Comparison of ENCODE assay signal across 8 cellular contexts in the genomic region with DNA sequence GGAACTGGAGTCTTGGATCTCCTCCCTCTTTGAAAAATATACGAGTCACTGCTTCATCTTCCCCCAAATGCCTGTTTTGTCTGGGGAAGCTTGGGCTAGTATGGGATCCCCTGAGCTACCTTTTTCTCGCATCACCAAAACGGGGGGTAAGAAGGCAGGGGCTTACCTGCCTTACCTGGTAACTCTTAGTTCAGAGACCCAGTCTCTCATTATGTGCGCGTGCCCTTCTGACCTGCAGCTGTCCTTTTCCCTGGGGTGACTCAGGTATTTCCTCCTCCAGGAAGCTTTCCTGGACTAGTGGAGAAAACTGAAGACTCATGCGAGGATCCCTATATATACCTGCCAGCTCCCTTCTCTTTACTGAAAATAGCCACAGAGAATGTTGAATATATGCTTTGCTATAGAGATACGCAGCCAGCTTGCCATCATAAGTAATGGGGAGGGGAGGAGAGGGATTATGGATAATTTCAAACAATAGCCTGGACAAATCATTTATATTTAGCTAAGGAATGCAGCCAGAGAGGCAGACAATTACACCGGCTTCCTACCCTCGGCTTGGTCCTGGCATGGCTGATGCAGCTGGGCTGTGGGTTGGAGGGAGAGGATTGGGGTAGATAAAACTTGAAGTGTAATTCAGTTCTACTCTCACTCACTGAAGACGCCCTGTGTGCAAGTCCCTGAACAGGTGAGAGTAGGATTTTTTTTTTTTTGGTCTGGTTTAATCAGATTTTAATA. TPM values are rescaled to one million over a fixed set of nuclear protein-coding genes. Genes with fewer than 3 reads are reported as not detected.
DNase-seq lines count a peak whose midpoint lies in the region; ATAC-seq and TF ChIP-seq lines count a peak whose summit lies in the region.

No MANE protein-coding gene starts in this region.

- H3K9me3 ChIP-seq in right atrium auricular region: no peaks in the 10 kb centered on the region
- no peaks in the 10 kb centered on the region for H3K9me3 ChIP-seq in muscle layer of colon (ENCODE audit: low read length)

- H3K27ac ChIP-seq in right atrium auricular region (peak overlapping the region; percentile 95 to 96), muscle layer of colon (ENCODE audit: low read depth, low read length) (peak overlapping the region; percentile 80)

- H3K4me3 Mint-ChIP-seq in chondrocyte (ENCODE audit: unreplicated experiment): peak overlapping the region; percentile 73

- H3K9me3 Mint-ChIP-seq in chondrocyte (ENCODE audit: low read depth): no peaks in the 10 kb centered on the region

- no peaks in the 10 kb centered on the region for H3K36me3 Mint-ChIP-seq in chondrocyte (ENCODE audit: low read depth)

- H3K4me1 ChIP-seq in right atrium auricular region (peaks cover 0 to 58% of the 10 kb centered on the region in 2 donors), muscle layer of colon (ENCODE audit: insufficient read depth, low read length) (peaks cover 35% of the 10 kb centered on the region)

- intact Hi-C loops in Right ventricle myocardium superior (cut with DNase I): loop anchor here (10.0 kb wide), 1 partner anchor 127 kb away; no protein-coding TSS in a partner anchor

- peak overlapping the region; percentile 87 for H3K4me3 ChIP-seq in right atrium auricular region
- peak overlapping the region; percentile 55 to 83 for H3K4me3 ChIP-seq in muscle layer of colon (ENCODE audit: low read depth in 1 of 2, low read length in 2 of 2)

- TF ChIP-seq CTCF in right atrium auricular region (IDR thresholded peaks at IDR 0.05): no peak
- no peak for TF ChIP-seq CTCF in chondrocyte (IDR thresholded peaks at IDR 0.05)

- no peak overlapping the region for H3K9ac ChIP-seq in muscle layer of colon (ENCODE audit: low read length)

- ATAC-seq in Right ventricle myocardium superior (ENCODE audit: poor library complexity): no peak
- ATAC-seq in HG03139 (IDR thresholded peaks at IDR 0.05; ENCODE audit: unreplicated experiment): no peak

- DNase-seq in right atrium auricular region (ENCODE audit: low spot score) (no peak), Right ventricle myocardium superior (no peak), chondrocyte (ENCODE audit: low spot score) (no peak), medulla oblongata (ENCODE audit: extremely low spot score) (no peak), GDM1 (lab: John Stamatoyannopoulos, UW) (no peak), NCI-H524 (lab: John Stamatoyannopoulos, UW) (no peak)

- no peaks in the 10 kb centered on the region for H3K36me3 ChIP-seq in right atrium auricular region
- no peaks in the 10 kb centered on the region for H3K36me3 ChIP-seq in muscle layer of colon (ENCODE audit: insufficient read depth, low read length)

- no peak overlapping the region for H3K27ac Mint-ChIP-seq in chondrocyte (ENCODE audit: unreplicated experiment)

- no peaks in the 10 kb centered on the region for H3K27me3 ChIP-seq in right atrium auricular region
- H3K27me3 ChIP-seq in muscle layer of colon (ENCODE audit: control insufficient read depth in 1 of 2, insufficient read depth in 2 of 2, low read length in 2 of 2): no peaks in the 10 kb centered on the region

- no peaks in the 10 kb centered on the region for H3K27me3 Mint-ChIP-seq in chondrocyte (ENCODE audit: low read depth)

- H3K4me1 Mint-ChIP-seq in chondrocyte (ENCODE audit: low read depth): peaks cover 29% of the 10 kb centered on the region

RNA-seq across cellular contexts. Expression of a gene that starts 1.1 kb away (rescaled TPM):
- total RNA-seq in right atrium auricular region: 100 to 1,000 TPM; 103 to 185 TPM
- 156 TPM for total RNA-seq in Right ventricle myocardium superior
- total RNA-seq in chondrocyte: 50.4 to 98.1 TPM (median 54.4 TPM) in 3 replicates
